In the genomic region with DNA sequence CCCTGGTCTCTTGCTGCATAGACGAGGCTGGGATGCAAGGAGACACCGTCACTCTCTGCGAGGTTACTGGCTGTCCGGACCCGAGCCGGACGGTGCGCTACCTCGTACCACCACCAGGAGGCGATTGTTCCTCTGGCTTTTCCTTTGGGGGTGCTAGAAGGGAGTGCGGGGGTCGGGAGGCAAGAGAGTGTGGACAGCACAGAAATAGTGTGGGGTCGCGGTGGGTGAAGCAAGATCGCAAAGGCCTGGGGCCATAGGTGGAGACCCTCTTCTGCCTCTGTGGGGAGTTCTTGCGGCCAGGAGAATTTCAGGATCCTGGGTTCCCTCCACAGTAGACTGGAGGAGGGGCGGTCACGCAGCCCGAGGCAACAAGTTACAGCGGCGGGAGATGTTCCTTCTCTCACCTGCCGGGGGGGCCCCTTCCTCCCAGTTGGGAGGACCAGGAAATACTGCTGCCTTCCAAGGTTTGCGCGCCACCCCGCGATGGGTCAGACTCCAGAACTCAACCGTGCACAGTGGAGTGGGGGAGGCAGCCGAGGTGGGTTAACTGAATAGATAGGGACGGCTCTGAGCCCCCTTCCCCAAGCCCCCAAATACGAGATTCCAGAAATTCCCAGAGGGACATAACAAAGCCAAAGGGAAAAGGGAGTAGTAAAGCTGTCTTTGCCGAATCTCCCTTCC, we compare ENCODE assay signal across 9 cellular contexts. TPM values are rescaled to one million over a fixed set of nuclear protein-coding genes. Genes with fewer than 3 reads are reported as not detected.
DNase-seq lines count a peak whose midpoint lies in the region; ATAC-seq, FAIRE-seq and TF ChIP-seq lines count a peak whose summit lies in the region.
"Had no signal": no experiment of that assay in that cellular context is flagged by ENCODE, and none has a peak within 500 bp of the region (broad histone marks: within the 10 kb centered on the region; RNA-seq: fewer than 3 reads in every experiment).

No MANE protein-coding gene starts in this region.

- peak; percentile 72 for FAIRE-seq in K562 (lab: Jason Lieb, UNC)

- POLR2A ChIA-PET in K562 (lab: Yijun Ruan, JAX) = interaction anchor here (1.7 kb wide), 1 partner anchor 9 kb away, joined by 3 read pairs; no protein-coding TSS in a partner anchor

- H3K27me3 ChIP-seq in HUES48 (ENCODE audit: control insufficient read depth, insufficient read depth, low read length) = peaks cover 59% of the 10 kb centered on the region
- peaks cover 0 to 53% of the 10 kb centered on the region in 2 experiments; a peak in 3 of 5 replicates for H3K27me3 ChIP-seq in K562 (ENCODE audit: control insufficient read depth in 2 of 2, insufficient read depth in 2 of 2, low read length in 2 of 2)

- in situ Hi-C loops in K562 (cut with MboI) = no loop called here

- BruUV-seq in K562 (replicated peaks; lab: Mats Ljungman, UMichigan) = no TSS peak

- H3K27ac ChIP-seq in C4-2B (no peak overlapping the region), HUES48 (ENCODE audit: low read depth, low read length) (no peak overlapping the region), K562 (ENCODE audit: extremely low read depth, low read depth, low read length) (no peak overlapping the region)

- TF ChIP-seq RAD21 in K562 (CRISPR knock-in tag; conservative IDR thresholded peaks at IDR 0.05 in 1 of 2, IDR thresholded peaks at IDR 0.05 in 1 of 2) = peak; percentile 28 to 65; a peak in 3 of 4 replicates

- peak; percentile 78 for ATAC-seq in K562
- ATAC-seq in HG02970 (IDR thresholded peaks at IDR 0.05; ENCODE audit: low FRiP score, unreplicated experiment) = no peak
- no peak for ATAC-seq in GM21723 (IDR thresholded peaks at IDR 0.05; ENCODE audit: unreplicated experiment)

- H3K4me1 ChIP-seq in HUES48 (ENCODE audit: control insufficient read depth, insufficient read depth, low read length) (peaks cover 7% of the 10 kb centered on the region; the same call in 1 of the 2 replicates), K562 (replicated peaks in 1 of 2; ENCODE audit: control insufficient read depth in 2 of 2, insufficient read depth in 2 of 2, low read length in 2 of 2) (peaks cover 0 to 29% of the 10 kb centered on the region in 2 experiments; a peak in 3 of 5 replicates)

- intact Hi-C loops in K562 (cut with micrococcal nuclease) = loop anchor here (5.0 kb wide), 1 partner anchor 69 kb away; no protein-coding TSS in a partner anchor

- no peaks in the 10 kb centered on the region for H3K9me1 ChIP-seq in K562 (ENCODE audit: control insufficient read depth, insufficient read depth, low read length)

- no peak for TF ChIP-seq EP300 in K562 (IDR thresholded peaks at IDR 0.05; ENCODE audit: low read length)

- peak overlapping the region; percentile 53 for H3K4me3 ChIP-seq in HUES48 (ENCODE audit: low read depth, low read length)
- H3K4me3 ChIP-seq in K562 = no peak overlapping the region

- DNase-seq in T-helper 9 cell (peak; percentile 65), K562 (ENCODE audit: extremely low read depth in 1 of 4, low spot score in 3 of 4) (peak; percentile 63 to 74 (median 70)), iPS-NIHi7 (ENCODE audit: extremely low spot score) (peak; percentile 82)
- peak; percentile 61 for DNase-seq in stimulated activated CD4-positive, alpha-beta T cell treated with anti-CD3 and anti-CD28 coated beads, Interleukin-1b, Interleukin-23, amount 100 ng/mL, for 48 hours

- WGBS in K562 (ENCODE audit: insufficient coverage, low coverage, missing lambda C conversion rate) = 17% methylated on average over 27 of the region's 31 CpGs

- H3K9ac ChIP-seq in HUES48 (ENCODE audit: low read depth, low read length) (no peak overlapping the region), K562 (ENCODE audit: insufficient read depth in 1 of 2, low read depth in 2 of 2, low read length in 2 of 2) (no peak overlapping the region)

- no peak for TF ChIP-seq POLR2A in K562 (conservative IDR thresholded peaks at IDR 0.05)

- CTCF ChIA-PET in K562 (lab: Yijun Ruan, JAX; ENCODE audit: low intra/inter-chr PET ratio) = interaction anchor here (0.6 to 1.3 kb wide), 3 partner anchors 67 to 333 kb away, joined by 3 to 4 read pairs (median 4); no protein-coding TSS in a partner anchor

- no peaks in the 10 kb centered on the region for H4K20me1 ChIP-seq in K562 (replicated peaks; ENCODE audit: control insufficient read depth, insufficient read depth, low read length)

- TF ChIP-seq CTCF in C4-2B (conservative IDR thresholded peaks at IDR 0.05) (peak; percentile 89), K562 (IDR thresholded peaks at IDR 0.05 in 2 of 3, conservative IDR thresholded peaks at IDR 0.05 in 1 of 3; ENCODE audit: insufficient read depth in 2 of 3, low read depth in 1 of 3, low read length in 3 of 3) (peak; percentile 81 to 87 (median 82))

- no peaks in the 10 kb centered on the region for H3K36me3 ChIP-seq in HUES48 (ENCODE audit: control insufficient read depth, insufficient read depth, low read length)
- no peaks in the 10 kb centered on the region for H3K36me3 ChIP-seq in K562 (ENCODE audit: control insufficient read depth, insufficient read depth, low read length)

- no peak overlapping the region; the same call in 1 of the 2 replicates for H3K4me2 ChIP-seq in K562 (ENCODE audit: insufficient read depth, low read length)

- H3K79me2 ChIP-seq in K562 (ENCODE audit: control insufficient read depth, insufficient read depth, low read length) = no peaks in the 10 kb centered on the region

- H2AFZ ChIP-seq in K562 (ENCODE audit: low read depth, low read length) = no peak overlapping the region

- H3K9me3 ChIP-seq in HUES48 (ENCODE audit: control insufficient read depth, insufficient read depth, low read length) (no peaks in the 10 kb centered on the region), K562 (replicated peaks; ENCODE audit: control insufficient read depth, insufficient read depth, low read depth, low read length) (no peaks in the 10 kb centered on the region; the same call in 1 of the 2 replicates)

RNA-seq across cellular contexts. Expression of gene PHOSPHO1, which starts 6.9 kb away (rescaled TPM):
- total RNA-seq in K562 (2011; cell fraction: chromatin; rRNA removed; ENCODE audit: low replicate concordance) = not detected in 2 replicates
- total RNA-seq in K562 (2011; cell fraction: nucleolus; rRNA removed) = 0.17 TPM in 1 of 2 replicates, not detected in the other
- total RNA-seq in K562 (2011; cell fraction: nucleoplasm; rRNA removed) = not detected in 2 replicates
- total RNA-seq in K562 (2014; rRNA removed) (0.16 TPM in 1 of 2 replicates, not detected in the other), K562 (2014; rRNA removed; fragmentation: Illumina TruSeq; extraction: Trizol) (not detected in 2 replicates), K562 (2015; rRNA removed; fragmentation: Illumina TruSeq; extraction: Trizol) (0.07 TPM in 1 of 2 replicates, not detected in the other), K562 (2021) (0.13 TPM in 1 of 2 replicates, not detected in the other)
- polyA plus RNA-seq in K562 (2011; rRNA removed) (0.06 TPM in 1 of 2 replicates, not detected in the other), K562 (2014; fragmentation: Illumina TruSeq; extraction: Trizol) (not detected in 2 replicates), K562 (2014; fragmentation: Nextera tagmentation; extraction: Ambion mirVana) (not detected), K562 (2014; rRNA removed) (not detected in 2 replicates)
- 0.21 TPM in 1 of 2 replicates, not detected in the other for polyA plus RNA-seq in K562 (2011; cell fraction: cytosol; rRNA removed)
- polyA plus RNA-seq in K562 (2011; cell fraction: nucleus; rRNA removed) = 0.09 TPM in 1 of 2 replicates, not detected in the other
- polyA plus RNA-seq in K562 (2012) = 0.09 and 0.54 TPM in 2 replicates
- polyA minus RNA-seq in K562 (2011; rRNA and poly(A)+ RNA removed) = not detected in 2 replicates
- not detected in 2 replicates for polyA minus RNA-seq in K562 (2011; cell fraction: cytosol; rRNA and poly(A)+ RNA removed)
- not detected in 2 replicates for polyA minus RNA-seq in K562 (2011; cell fraction: nucleus; rRNA and poly(A)+ RNA removed)
- total RNA-seq: subcutaneous adipose tissue had no signal

RNA-seq across cellular contexts. Expression of gene ABI3, which starts 13.2 kb away (rescaled TPM):
- not detected in 2 replicates for total RNA-seq in K562 (2011; cell fraction: chromatin; rRNA removed; ENCODE audit: low replicate concordance)
- total RNA-seq in K562 (2011; cell fraction: nucleolus; rRNA removed) = not detected in 2 replicates
- not detected in 2 replicates for total RNA-seq in K562 (2011; cell fraction: nucleoplasm; rRNA removed)
- total RNA-seq in K562 (2014; rRNA removed) = not detected in 2 replicates
- total RNA-seq in K562 (2014; rRNA removed; fragmentation: Illumina TruSeq; extraction: Trizol) = not detected in 2 replicates
- total RNA-seq in K562 (2015; rRNA removed; fragmentation: Illumina TruSeq; extraction: Trizol) = not detected in 2 replicates
- 0.09 TPM in 1 of 2 replicates, not detected in the other for total RNA-seq in K562 (2021)
- polyA plus RNA-seq in K562 (2011; rRNA removed) = not detected in 2 replicates
- polyA plus RNA-seq in K562 (2011; cell fraction: cytosol; rRNA removed) = not detected in 2 replicates
- polyA plus RNA-seq in K562 (2011; cell fraction: nucleus; rRNA removed) = not detected in 2 replicates
- polyA plus RNA-seq in K562 (2012) = not detected in 2 replicates
- polyA plus RNA-seq in K562 (2014; fragmentation: Illumina TruSeq; extraction: Trizol) = not detected in 2 replicates
- not detected for polyA plus RNA-seq in K562 (2014; fragmentation: Nextera tagmentation; extraction: Ambion mirVana)
- polyA plus RNA-seq in K562 (2014; rRNA removed) = not detected in 2 replicates
- polyA minus RNA-seq in K562 (2011; rRNA and poly(A)+ RNA removed) = not detected in 2 replicates
- polyA minus RNA-seq in K562 (2011; cell fraction: cytosol; rRNA and poly(A)+ RNA removed) = not detected in 2 replicates
- polyA minus RNA-seq in K562 (2011; cell fraction: nucleus; rRNA and poly(A)+ RNA removed) = not detected in 2 replicates

RNA-seq across cellular contexts. Expression of gene GNGT2, which starts 13.3 kb away (rescaled TPM):
- total RNA-seq in K562 (2011; cell fraction: chromatin; rRNA removed; ENCODE audit: low replicate concordance) = not detected in 2 replicates
- total RNA-seq in K562 (2011; cell fraction: nucleolus; rRNA removed) = not detected in 2 replicates
- not detected in 2 replicates for total RNA-seq in K562 (2011; cell fraction: nucleoplasm; rRNA removed)
- not detected in 2 replicates for total RNA-seq in K562 (2014; rRNA removed)
- not detected in 2 replicates for total RNA-seq in K562 (2014; rRNA removed; fragmentation: Illumina TruSeq; extraction: Trizol)
- not detected in 2 replicates for total RNA-seq in K562 (2015; rRNA removed; fragmentation: Illumina TruSeq; extraction: Trizol)
- total RNA-seq in K562 (2021) = not detected in 2 replicates
- polyA plus RNA-seq in K562 (2011; rRNA removed) = not detected in 2 replicates
- not detected in 2 replicates for polyA plus RNA-seq in K562 (2011; cell fraction: cytosol; rRNA removed)
- not detected in 2 replicates for polyA plus RNA-seq in K562 (2011; cell fraction: nucleus; rRNA removed)
- polyA plus RNA-seq in K562 (2012) = not detected in 2 replicates
- not detected in 2 replicates for polyA plus RNA-seq in K562 (2014; fragmentation: Illumina TruSeq; extraction: Trizol)
- not detected for polyA plus RNA-seq in K562 (2014; fragmentation: Nextera tagmentation; extraction: Ambion mirVana)
- polyA plus RNA-seq in K562 (2014; rRNA removed) = not detected in 2 replicates
- not detected in 2 replicates for polyA minus RNA-seq in K562 (2011; rRNA and poly(A)+ RNA removed)
- polyA minus RNA-seq in K562 (2011; cell fraction: cytosol; rRNA and poly(A)+ RNA removed) = not detected in 2 replicates
- polyA minus RNA-seq in K562 (2011; cell fraction: nucleus; rRNA and poly(A)+ RNA removed) = not detected in 2 replicates
